In the genomic region with DNA sequence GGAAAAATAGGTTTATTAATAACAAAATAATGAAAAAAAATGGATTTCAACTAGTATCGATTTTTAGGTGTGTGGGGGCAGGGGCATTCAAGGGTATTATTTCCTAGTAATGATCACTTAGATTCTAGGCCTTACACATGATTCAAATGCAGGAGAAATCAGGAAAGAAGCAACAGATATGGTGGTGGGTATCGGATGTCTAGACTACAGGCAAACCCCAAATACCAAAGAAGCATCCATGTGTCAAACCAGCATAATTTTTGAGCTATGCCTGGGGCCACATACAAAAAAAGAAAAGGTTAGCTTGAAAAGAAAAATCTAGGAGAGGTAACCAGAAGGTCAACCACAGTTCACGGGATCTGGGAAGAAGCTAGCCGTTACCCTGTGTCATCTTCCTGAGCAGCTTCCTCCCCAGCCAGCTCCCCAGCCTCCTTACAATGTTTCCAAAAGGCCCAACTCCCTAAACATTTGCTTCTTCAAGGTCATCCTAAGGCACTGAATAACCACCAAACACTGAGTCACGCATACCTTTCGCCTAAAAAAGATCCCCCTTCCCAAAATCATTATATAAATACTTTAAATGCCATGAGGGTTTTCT, we compare ENCODE assay signal across 8 cellular contexts. TPM values are rescaled to one million over a fixed set of nuclear protein-coding genes. Genes with fewer than 3 reads are reported as not detected.
A peak's percentile ranks its signal among the peaks of the same experiment; 100 is the strongest.
DNase-seq lines count a peak whose midpoint lies in the region; ATAC-seq and TF ChIP-seq lines count a peak whose summit lies in the region.

No MANE protein-coding gene starts in this region.

- H3K27ac Mint-ChIP-seq in activated T-helper 2 cell treated with anti-CD3 and anti-CD28 coated beads, Interferon-gamma antibody, Interleukin-2, Interleukin-4, amounts not matched to agents 10 μg/mL and 5 μg/mL and 100 μg/mL, durations not matched to agents 14 hours and 24 hours and 36 hours = peak overlapping the region; percentile 95

- H3K4me1 Mint-ChIP-seq in activated T-helper 2 cell treated with anti-CD3 and anti-CD28 coated beads, Interferon-gamma antibody, Interleukin-2, Interleukin-4, amounts not matched to agents 10 μg/mL and 5 μg/mL and 100 μg/mL, durations not matched to agents 14 hours and 24 hours and 36 hours (ENCODE audit: low read depth) = peaks cover 48% of the 10 kb centered on the region

- H3K27me3 Mint-ChIP-seq in activated T-helper 2 cell treated with anti-CD3 and anti-CD28 coated beads, Interferon-gamma antibody, Interleukin-2, Interleukin-4, amounts not matched to agents 10 μg/mL and 5 μg/mL and 100 μg/mL, durations not matched to agents 14 hours and 24 hours and 36 hours (ENCODE audit: low read depth) = peaks cover 1% of the 10 kb centered on the region

- H3K9me3 Mint-ChIP-seq in activated T-helper 2 cell treated with anti-CD3 and anti-CD28 coated beads, Interferon-gamma antibody, Interleukin-2, Interleukin-4, amounts not matched to agents 10 μg/mL and 5 μg/mL and 100 μg/mL, durations not matched to agents 14 hours and 24 hours and 36 hours = no peaks in the 10 kb centered on the region

- H3K4me3 ChIP-seq in AG10803 (ENCODE audit: low read length) = no peak overlapping the region

- H3K4me3 Mint-ChIP-seq in activated T-helper 2 cell treated with anti-CD3 and anti-CD28 coated beads, Interferon-gamma antibody, Interleukin-2, Interleukin-4, amounts not matched to agents 10 μg/mL and 5 μg/mL and 100 μg/mL, durations not matched to agents 14 hours and 24 hours and 36 hours (ENCODE audit: low read depth) = peak overlapping the region; percentile 98

- no peak for ATAC-seq in HG02852 (IDR thresholded peaks at IDR 0.05; ENCODE audit: unreplicated experiment)
- no peak for ATAC-seq in HG02623 (IDR thresholded peaks at IDR 0.05; ENCODE audit: unreplicated experiment)

- intact Hi-C loops in activated T-helper 2 cell treated with anti-CD3 and anti-CD28 coated beads, Interferon-gamma antibody, Interleukin-2, Interleukin-4, amounts not matched to agents 10 μg/mL and 5 μg/mL and 100 μg/mL, durations not matched to agents 14 hours and 24 hours and 36 hours (cut with micrococcal nuclease) = loop anchor here (2.0 to 10.0 kb wide), 5 partner anchors 50 to 572 kb away; a partner anchor contains a TSS

- DNase-seq in AG10803 (ENCODE audit: low read depth) (peak; percentile 44), HT-29 (ENCODE audit: low spot score) (peak; percentile 52), left kidney (ENCODE audit: low read depth, low spot score) (peak; percentile 77)
- DNase-seq in activated T-helper 2 cell treated with anti-CD3 and anti-CD28 coated beads, Interferon-gamma antibody, Interleukin-2, Interleukin-4, amounts not matched to agents 10 μg/mL and 5 μg/mL and 100 μg/mL, durations not matched to agents 14 hours and 24 hours and 36 hours (ENCODE audit: low spot score) = no peak
- no peak for DNase-seq in activated effector memory CD4-positive, alpha-beta T cell treated with anti-CD3 and anti-CD28 coated beads, Interleukin-2, amount 50 U/mL, for 16 hours
- DNase-seq in activated CD8-positive, alpha-beta memory T cell treated with anti-CD3 and anti-CD28 coated beads, Interleukin-2, amount 50 U/mL, for 48 hours = no peak

- H3K36me3 Mint-ChIP-seq in activated T-helper 2 cell treated with anti-CD3 and anti-CD28 coated beads, Interferon-gamma antibody, Interleukin-2, Interleukin-4, amounts not matched to agents 10 μg/mL and 5 μg/mL and 100 μg/mL, durations not matched to agents 14 hours and 24 hours and 36 hours (ENCODE audit: low read depth) = peaks cover 48% of the 10 kb centered on the region

- no peak for TF ChIP-seq CTCF in AG10803 (conservative IDR thresholded peaks at IDR 0.05; ENCODE audit: low read length)

RNA-seq across cellular contexts. Expression of a gene that starts 3.2 kb away (rescaled TPM):
- 88.0 and 104 TPM in 2 replicates for total RNA-seq in HT-29 (2014; rRNA removed; shearing (Covaris generic))
- total RNA-seq in activated T-helper 2 cell treated with anti-CD3 and anti-CD28 coated beads, Interferon-gamma antibody, Interleukin-2, Interleukin-4, amounts not matched to agents 10 μg/mL and 5 μg/mL and 100 μg/mL, durations not matched to agents 14 hours and 24 hours and 36 hours = 223 and 231 TPM in 2 replicates

Comparison
In these comparisons a context has a peak if more than half of its experiments do, and no peak if none do; other contexts are left out.
1. DNase-seq: peak in AG10803 (single experiment), HT-29 (single experiment) and left kidney (single experiment); none in activated T-helper 2 cell treated with anti-CD3 and anti-CD28 coated beads, Interferon-gamma antibody, Interleukin-2, Interleukin-4, amounts not matched to agents 10 μg/mL and 5 μg/mL and 100 μg/mL, durations not matched to agents 14 hours and 24 hours and 36 hours (single experiment), activated effector memory CD4-positive, alpha-beta T cell treated with anti-CD3 and anti-CD28 coated beads, Interleukin-2, amount 50 U/mL, for 16 hours (single experiment) and activated CD8-positive, alpha-beta memory T cell treated with anti-CD3 and anti-CD28 coated beads, Interleukin-2, amount 50 U/mL, for 48 hours (single experiment).